9 cellular contexts compared by ENCODE assay signal in genomic region chr5:37838933-37839341, GRCh38. TPM values are rescaled to one million over a fixed set of nuclear protein-coding genes. Genes with fewer than 3 reads are reported as not detected.
DNase-seq lines count a peak whose midpoint lies in the region; ATAC-seq and TF ChIP-seq lines count a peak whose summit lies in the region.
"Had no signal": no experiment of that assay in that cellular context is flagged by ENCODE, and none has a peak within 500 bp of the region (broad histone marks: within the 10 kb centered on the region; RNA-seq: fewer than 3 reads in every experiment).

No MANE protein-coding gene starts in this region.

- H3K36me3 ChIP-seq in ACC112 (ENCODE audit: insufficient read depth, low read length), result no peaks in the 10 kb centered on the region

- H3K4me1 ChIP-seq in ACC112 (ENCODE audit: control insufficient read depth, insufficient read depth, low read length, unreplicated experiment), result peaks cover 4% of the 10 kb centered on the region

- H3K4me3 ChIP-seq in ACC112 (ENCODE audit: low read depth, low read length), result peak overlapping the region; percentile 77
- H3K4me3 ChIP-seq in dorsolateral prefrontal cortex, result peak overlapping the region in 58 of 59 donors; percentile 42 to 77 (median 61)

- H2AFZ ChIP-seq in ACC112 (ENCODE audit: low read length, unreplicated experiment), result no peak overlapping the region

- no peaks in the 10 kb centered on the region for H3K79me2 ChIP-seq in ACC112 (ENCODE audit: control insufficient read depth, insufficient read depth, low read length, unreplicated experiment)

- H3K4me1 Mint-ChIP-seq in naive B cell, result peaks cover 9 to 45% (median 34%) of the 10 kb centered on the region in 3 donors

- in situ Hi-C loops in GM13977 (cut with MboI; ENCODE audit: low pct_unique_long_range_greater_than_20kb, low sequenced_read_pairs, unreplicated experiment), result loop anchor here (10.0 kb wide), 1 partner anchor 356 kb away; no protein-coding TSS in a partner anchor

- H3K27ac Mint-ChIP-seq in naive B cell, result no peak overlapping the region

- TF ChIP-seq CTCF in GM13977 (IDR thresholded peaks at IDR 0.05; ENCODE audit: extremely low read depth, insufficient read depth, missing control alignments) (no peak), dorsolateral prefrontal cortex (IDR thresholded peaks at IDR 0.05 in 54 of 56, conservative IDR thresholded peaks at IDR 0.05 in 2 of 56; ENCODE audit: low read depth in 1 of 56, partially characterized antibody in 56 of 56) (no peak)

- H3K4me3 Mint-ChIP-seq in naive B cell, result peak overlapping the region in 6 of 8 donors; percentile 3 to 66 (median 41)

- H3K36me3 Mint-ChIP-seq in naive B cell, result no peaks in the 10 kb centered on the region

- peaks cover 41 to 88% (median 84%) of the 10 kb centered on the region in 3 donors for H3K27me3 Mint-ChIP-seq in naive B cell

- peaks cover 0 to 5% (median 0%) of the 10 kb centered on the region in 7 donors for H3K9me3 Mint-ChIP-seq in naive B cell

- H3K27me3 ChIP-seq in ACC112 (ENCODE audit: insufficient read depth, low read length) (peaks cover 84% of the 10 kb centered on the region), dorsolateral prefrontal cortex (peaks cover 0 to 93% (median 63%) of the 10 kb centered on the region in 45 donors)

- intact Hi-C loops in dorsolateral prefrontal cortex (cut with DNase I), result loop anchor here in 1 of 2 donors (5.0 kb wide), 1 partner anchor 117 kb away; no protein-coding TSS in a partner anchor

- ATAC-seq in naive B cell (ENCODE audit: low read depth in 2 of 2) (no peak), HG03095 (IDR thresholded peaks at IDR 0.05; ENCODE audit: unreplicated experiment) (no peak), HG03439 (IDR thresholded peaks at IDR 0.05; ENCODE audit: unreplicated experiment) (no peak)

- DNase-seq in GM13977 (ENCODE audit: low spot score), result peak; percentile 46
- no peak for DNase-seq in dorsolateral prefrontal cortex
- no peak for DNase-seq in naive B cell
- no peak for DNase-seq in NCI-H1436 (lab: John Stamatoyannopoulos, UW)
- no peak for DNase-seq in inferior parietal cortex (ENCODE audit: extremely low spot score)
- DNase-seq: activated naive CD4-positive, alpha-beta T cell had no signal

- H3K27ac ChIP-seq in ACC112 (ENCODE audit: low read depth, low read length) (no peak overlapping the region), dorsolateral prefrontal cortex (peak overlapping the region in 3 of 59 donors; percentile 67 to 70 (median 70))

RNA-seq across cellular contexts. Expression of gene GDNF, which starts 0.9 kb away (rescaled TPM):
- 1 to 10 TPM in 54 of 120 experiments, under 1 TPM in 63, not detected in 3; 0.14 to 5.8 (median 0.91) TPM for total RNA-seq in dorsolateral prefrontal cortex
- not detected for polyA plus RNA-seq in naive B cell (ENCODE audit: low read depth in 6 of 6)
